ENCODE assay signal across 18 cellular contexts in genomic region chr7:47455872-47456185, GRCh38.
"Had no signal": no experiment of that assay in that cellular context is flagged by ENCODE, and none has a peak within 500 bp of the region (broad histone marks: within the 10 kb centered on the region; RNA-seq: fewer than 3 reads in every experiment).

No MANE protein-coding gene starts in this region.

- FAIRE-seq: colon, kidney had no signal

- H3K36me3 ChIP-seq: esophagus squamous epithelium, lower lobe of right lung, thyroid gland had no signal

- H3K27me3 ChIP-seq: spleen, thyroid gland had no signal

- H3K27ac ChIP-seq: esophagus squamous epithelium, lower lobe of right lung, VCaP had no signal

- DNase-seq: activated CD4-positive, alpha-beta T cell treated with anti-CD3 and anti-CD28 coated beads, Interleukin-2, amount 50 U/mL, for 1 hour; activated CD4-positive, CD25-positive, alpha-beta regulatory T cell treated with anti-CD3 and anti-CD28 coated beads, Interleukin-2, amount 50 U/mL, for 72 hours; activated CD8-positive, alpha-beta T cell treated with anti-CD3 and anti-CD28 coated beads, Interleukin-2, amount 10 ng/mL, durations not matched to agents 7 days and 5 days; activated gamma-delta T cell treated with Interleukin-2 at 50 U/mL for 16 hours; anterior cingulate cortex; central memory CD4-positive, alpha-beta T cell; esophagus squamous epithelium; kidney; lower lobe of right lung; naive thymus-derived CD8-positive, alpha-beta T cell; retina; spleen; stimulated activated CD4-positive, alpha-beta T cell treated with anti-CD3 and anti-CD28 coated beads, Interleukin-4, amount 100 ng/mL, for 24 hours; stimulated activated naive CD8-positive, alpha-beta T cell treated with anti-CD3 and anti-CD28 coated beads, Interleukin-15, Interleukin-2, amounts not matched to agents 100 U/mL and 50 U/mL, for 24 hours; substantia nigra; thyroid gland had no signal

- H3K4me3 ChIP-seq: esophagus squamous epithelium, lower lobe of right lung, spleen, thyroid gland had no signal

- H3K9me3 ChIP-seq: esophagus squamous epithelium, lower lobe of right lung, spleen, thyroid gland had no signal

- ATAC-seq: activated CD8-positive, alpha-beta T cell treated with anti-CD3 and anti-CD28 coated beads, Interleukin-2, amount 10 ng/mL, durations not matched to agents 7 days and 5 days; lower lobe of right lung; naive thymus-derived CD8-positive, alpha-beta T cell; stimulated activated naive CD8-positive, alpha-beta T cell treated with anti-CD3 and anti-CD28 coated beads, Interleukin-15, Interleukin-2, amounts not matched to agents 100 U/mL and 50 U/mL, for 24 hours had no signal
